Comparison of ENCODE assay signal across 21 cellular contexts in the genomic region with DNA sequence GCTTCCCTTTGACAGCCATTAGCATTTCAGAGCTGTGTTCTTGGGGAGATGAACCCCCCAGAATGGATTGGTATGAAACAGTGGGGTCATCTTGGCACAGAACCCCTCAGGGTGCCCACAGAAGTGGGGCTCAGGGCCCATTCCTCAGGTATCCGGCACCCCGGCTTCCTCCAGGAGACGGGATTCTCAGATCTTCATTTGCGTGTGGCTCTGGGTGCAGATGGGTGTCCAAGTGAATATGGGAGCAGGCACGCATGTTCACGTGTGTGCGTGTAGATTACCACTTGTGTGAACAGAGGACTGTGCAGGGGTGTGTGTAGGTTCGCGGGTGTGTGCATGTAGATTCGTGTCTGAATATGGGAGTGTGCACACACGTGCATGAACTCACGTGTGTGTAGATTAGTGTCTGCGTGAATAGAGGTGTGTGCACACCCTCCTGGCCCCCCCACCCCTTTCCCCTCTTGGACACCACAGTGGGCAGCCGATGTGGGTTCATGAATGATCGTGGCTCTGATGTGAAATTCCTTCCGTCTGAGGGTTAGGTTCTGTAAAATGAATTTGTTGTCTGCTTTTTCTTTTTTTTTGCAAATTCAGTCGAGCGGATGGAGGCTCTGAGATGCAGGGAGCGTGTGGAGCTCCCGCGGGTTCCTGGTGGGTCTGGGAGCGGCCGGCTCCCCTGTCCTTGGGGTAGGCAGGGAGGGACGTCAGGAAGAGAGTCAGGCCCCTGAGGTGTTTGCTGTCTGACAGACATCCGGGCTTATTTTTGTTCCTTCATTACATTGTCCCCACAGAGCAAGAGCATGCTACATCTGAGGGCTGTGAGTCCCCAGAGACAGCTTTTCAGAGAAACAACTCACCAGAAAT. TPM values are rescaled to one million over a fixed set of nuclear protein-coding genes. Genes with fewer than 3 reads are reported as not detected.
DNase-seq lines count a peak whose midpoint lies in the region; ATAC-seq and TF ChIP-seq lines count a peak whose summit lies in the region.
"Had no signal": no experiment of that assay in that cellular context is flagged by ENCODE, and none has a peak within 500 bp of the region (broad histone marks: within the 10 kb centered on the region; RNA-seq: fewer than 3 reads in every experiment).

No MANE protein-coding gene starts in this region.

- no peak overlapping the region for H3K4me3 ChIP-seq in Peyer's patch
- H3K4me3 ChIP-seq in neural cell (ENCODE audit: low read length), result peak overlapping the region; percentile 18
- no peak overlapping the region for H3K4me3 ChIP-seq in aorta (ENCODE audit: low read length in 2 of 2)
- no peak overlapping the region for H3K4me3 ChIP-seq in esophagus muscularis mucosa
- H3K4me3 ChIP-seq: esophagus squamous epithelium, gastrocnemius medialis, upper lobe of left lung had no signal

- no peak overlapping the region for H3K27ac ChIP-seq in Peyer's patch
- H3K27ac ChIP-seq in neural cell (ENCODE audit: low read length), result peak overlapping the region; percentile 12
- no peak overlapping the region for H3K27ac ChIP-seq in aorta (ENCODE audit: low read depth in 1 of 2, low read length in 2 of 2)
- H3K27ac ChIP-seq in esophagus muscularis mucosa (replicated peaks in 1 of 4), result no peak overlapping the region
- H3K27ac ChIP-seq: esophagus squamous epithelium, gastrocnemius medialis, upper lobe of left lung, VCaP had no signal

- no peaks in the 10 kb centered on the region for H3K36me3 Mint-ChIP-seq in activated naive CD4-positive, alpha-beta T cell treated with anti-CD3 and anti-CD28 coated beads, Interleukin-2, amount 10 ng/mL, durations not matched to agents 7 days and 5 days
- H3K36me3 Mint-ChIP-seq in activated naive CD4-positive, alpha-beta T cell treated with anti-CD3 and anti-CD28 coated beads for 36 hours (ENCODE audit: low read depth), result no peaks in the 10 kb centered on the region
- H3K36me3 Mint-ChIP-seq: activated naive CD8-positive, alpha-beta T cell treated with anti-CD3 and anti-CD28 coated beads for 36 hours; CD4-positive, CD25-positive, alpha-beta regulatory T cell; IgD-negative memory B cell had no signal

- H3K9me3 ChIP-seq in Peyer's patch (no peaks in the 10 kb centered on the region), neural cell (ENCODE audit: low read length) (no peaks in the 10 kb centered on the region), aorta (ENCODE audit: control insufficient read depth, low read length) (no peaks in the 10 kb centered on the region), esophagus muscularis mucosa (peaks cover 0 to 3% (median 2%) of the 10 kb centered on the region in 4 donors)
- H3K9me3 ChIP-seq: esophagus squamous epithelium, gastrocnemius medialis, upper lobe of left lung had no signal

- WGBS in aorta, 2 donors, result 80 to 81% methylated on average over 25 of the region's 25 CpGs
- WGBS in esophagus muscularis mucosa, result 79% methylated on average over 24 of the region's 25 CpGs

- ATAC-seq in aorta (ENCODE audit: low FRiP score), result no peak
- ATAC-seq: gastrocnemius medialis had no signal

- H3K79me2 ChIP-seq in neural cell (replicated peaks; ENCODE audit: insufficient read depth, low read length), result peaks cover 41% of the 10 kb centered on the region

- no peak overlapping the region for H2AFZ ChIP-seq in neural cell (ENCODE audit: low read depth, low read length)

- H3K4me2 ChIP-seq in neural cell (ENCODE audit: low read length), result no peak overlapping the region

- peak; percentile 16 for DNase-seq in activated naive CD4-positive, alpha-beta T cell treated with anti-CD3 and anti-CD28 coated beads, Interleukin-2, amount 10 ng/mL, durations not matched to agents 7 days and 5 days
- no peak for DNase-seq in activated naive CD4-positive, alpha-beta T cell treated with anti-CD3 and anti-CD28 coated beads for 36 hours
- DNase-seq in Peyer's patch, result peak in 2 of 3 donors; percentile 8 to 21
- peak; percentile 24 to 53 for DNase-seq in aorta
- no peak for DNase-seq in erythroblast (lab: John Stamatoyannopoulos, UW)
- DNase-seq in esophagus muscularis mucosa (ENCODE audit: extremely low spot score), result no peak
- DNase-seq: activated naive CD8-positive, alpha-beta T cell treated with anti-CD3 and anti-CD28 coated beads for 36 hours; CD4-positive, CD25-positive, alpha-beta regulatory T cell; effector CD8-positive, alpha-beta T cell; esophagus squamous epithelium; gastrocnemius medialis; NCI-H1105; NK-92 treated with Interleukin-12 subunit alpha and Interleukin-12 subunit beta, amount 100 ng/mL, for 24 hours; occipital lobe; stimulated activated CD4-positive, alpha-beta T cell treated with anti-CD3 and anti-CD28 coated beads, Interleukin-12 subunit alpha, Interleukin-12 subunit beta, amount 100 ng/mL, for 4 hours; T-helper 2 cell had no signal

- no peaks in the 10 kb centered on the region for H3K4me1 Mint-ChIP-seq in activated naive CD4-positive, alpha-beta T cell treated with anti-CD3 and anti-CD28 coated beads, Interleukin-2, amount 10 ng/mL, durations not matched to agents 7 days and 5 days
- H3K4me1 Mint-ChIP-seq in activated naive CD4-positive, alpha-beta T cell treated with anti-CD3 and anti-CD28 coated beads for 36 hours (ENCODE audit: low read depth), result no peaks in the 10 kb centered on the region
- H3K4me1 Mint-ChIP-seq: activated naive CD8-positive, alpha-beta T cell treated with anti-CD3 and anti-CD28 coated beads for 36 hours; CD4-positive, CD25-positive, alpha-beta regulatory T cell had no signal

- H3K27me3 Mint-ChIP-seq in activated naive CD4-positive, alpha-beta T cell treated with anti-CD3 and anti-CD28 coated beads, Interleukin-2, amount 10 ng/mL, durations not matched to agents 7 days and 5 days, result peaks cover 30% of the 10 kb centered on the region
- H3K27me3 Mint-ChIP-seq in activated naive CD4-positive, alpha-beta T cell treated with anti-CD3 and anti-CD28 coated beads for 36 hours (ENCODE audit: low read depth), result peaks cover 10% of the 10 kb centered on the region

- TF ChIP-seq EP300 in neural cell (conservative IDR thresholded peaks at IDR 0.05; ENCODE audit: poor library complexity, severe bottlenecking), result no peak
- no peak for TF ChIP-seq EP300 in esophagus muscularis mucosa (IDR thresholded peaks at IDR 0.05)

- no peak for TF ChIP-seq CTCF in Peyer's patch (IDR thresholded peaks at IDR 0.05)
- TF ChIP-seq CTCF in neural cell (IDR thresholded peaks at IDR 0.05; ENCODE audit: poor library complexity, severe bottlenecking), result no peak
- TF ChIP-seq CTCF in esophagus muscularis mucosa (IDR thresholded peaks at IDR 0.05), result no peak

- H3K36me3 ChIP-seq in Peyer's patch (no peaks in the 10 kb centered on the region), neural cell (ENCODE audit: insufficient read depth, low read length) (no peaks in the 10 kb centered on the region), aorta (ENCODE audit: control insufficient read depth in 1 of 2, insufficient read depth in 2 of 2, low read length in 1 of 2) (no peaks in the 10 kb centered on the region), esophagus muscularis mucosa (no peaks in the 10 kb centered on the region)
- H3K36me3 ChIP-seq: esophagus squamous epithelium, gastrocnemius medialis, upper lobe of left lung had no signal

- H3K9me2 ChIP-seq in neural cell (ENCODE audit: insufficient read depth, low read length), result no peaks in the 10 kb centered on the region

- H3F3A ChIP-seq in neural cell (ENCODE audit: insufficient read depth, low read length, poor library complexity, severe bottlenecking), result no peaks in the 10 kb centered on the region

- no peak for TF ChIP-seq RAD21 in neural cell (conservative IDR thresholded peaks at IDR 0.05)

- CTCF ChIA-PET in activated naive CD4-positive, alpha-beta T cell treated with anti-CD3 and anti-CD28 coated beads, Interleukin-2, amount 10 ng/mL, durations not matched to agents 7 days and 5 days (lab: Charles Lee), result no interaction called here
- CTCF ChIA-PET in activated naive CD4-positive, alpha-beta T cell treated with anti-CD3 and anti-CD28 coated beads for 36 hours (lab: Charles Lee), result interaction anchor here (0.5 kb wide), 1 partner anchor 668 kb away, joined by 5 read pairs; no protein-coding TSS in a partner anchor

- H3K9ac ChIP-seq in neural cell (ENCODE audit: low read length), result peak overlapping the region; percentile 26

- H3K4me3 Mint-ChIP-seq in activated naive CD4-positive, alpha-beta T cell treated with anti-CD3 and anti-CD28 coated beads, Interleukin-2, amount 10 ng/mL, durations not matched to agents 7 days and 5 days, result no peak overlapping the region
- H3K4me3 Mint-ChIP-seq in activated naive CD4-positive, alpha-beta T cell treated with anti-CD3 and anti-CD28 coated beads for 36 hours, result no peak overlapping the region
- H3K4me3 Mint-ChIP-seq: activated naive CD8-positive, alpha-beta T cell treated with anti-CD3 and anti-CD28 coated beads for 36 hours; CD4-positive, CD25-positive, alpha-beta regulatory T cell; IgD-negative memory B cell had no signal

- no peak overlapping the region for H3K27ac Mint-ChIP-seq in activated naive CD4-positive, alpha-beta T cell treated with anti-CD3 and anti-CD28 coated beads, Interleukin-2, amount 10 ng/mL, durations not matched to agents 7 days and 5 days
- H3K27ac Mint-ChIP-seq in activated naive CD4-positive, alpha-beta T cell treated with anti-CD3 and anti-CD28 coated beads for 36 hours, result no peak overlapping the region
- H3K27ac Mint-ChIP-seq: activated naive CD8-positive, alpha-beta T cell treated with anti-CD3 and anti-CD28 coated beads for 36 hours had no signal

- intact Hi-C loops in activated naive CD4-positive, alpha-beta T cell treated with anti-CD3 and anti-CD28 coated beads for 36 hours (cut with micrococcal nuclease), result no loop called here
- intact Hi-C loops in aorta (cut with DNase I), result no loop called here
- intact Hi-C loops in esophagus muscularis mucosa (cut with DNase I), result no loop called here

- TF ChIP-seq POLR2A in Peyer's patch (IDR thresholded peaks at IDR 0.05) (no peak), erythroblast (IDR thresholded peaks at IDR 0.05; ENCODE audit: low read length) (no peak), esophagus muscularis mucosa (IDR thresholded peaks at IDR 0.05; ENCODE audit: low read depth) (no peak)

- no peaks in the 10 kb centered on the region for H3K27me3 ChIP-seq in Peyer's patch
- H3K27me3 ChIP-seq in neural cell (ENCODE audit: insufficient read depth, low read depth, low read length), result no peaks in the 10 kb centered on the region
- no peaks in the 10 kb centered on the region for H3K27me3 ChIP-seq in aorta (ENCODE audit: control insufficient read depth in 1 of 2, insufficient read depth in 2 of 2, low read length in 1 of 2)
- H3K27me3 ChIP-seq in esophagus muscularis mucosa, result peaks cover 0 to 81% (median 13%) of the 10 kb centered on the region in 4 donors

- no peaks in the 10 kb centered on the region for H4K20me1 ChIP-seq in neural cell (ENCODE audit: insufficient read depth)

- H3K9me3 Mint-ChIP-seq in activated naive CD4-positive, alpha-beta T cell treated with anti-CD3 and anti-CD28 coated beads, Interleukin-2, amount 10 ng/mL, durations not matched to agents 7 days and 5 days, result no peaks in the 10 kb centered on the region
- no peaks in the 10 kb centered on the region for H3K9me3 Mint-ChIP-seq in activated naive CD4-positive, alpha-beta T cell treated with anti-CD3 and anti-CD28 coated beads for 36 hours
- H3K9me3 Mint-ChIP-seq: activated naive CD8-positive, alpha-beta T cell treated with anti-CD3 and anti-CD28 coated beads for 36 hours had no signal

- H3K4me1 ChIP-seq in Peyer's patch (no peaks in the 10 kb centered on the region), aorta (ENCODE audit: control insufficient read depth in 1 of 2, insufficient read depth in 2 of 2, low read length in 2 of 2) (no peaks in the 10 kb centered on the region), esophagus muscularis mucosa (no peaks in the 10 kb centered on the region)
- H3K4me1 ChIP-seq: esophagus squamous epithelium, gastrocnemius medialis, upper lobe of left lung had no signal

RNA-seq across cellular contexts. Expression of a gene that starts 7.4 kb away (rescaled TPM):
- total RNA-seq in activated naive CD4-positive, alpha-beta T cell treated with anti-CD3 and anti-CD28 coated beads for 36 hours, result not detected
- total RNA-seq in Peyer's patch, result under 1 TPM in 1 of 4 donors, not detected in 3; 0.80 TPM
- 11.8 and 13.9 TPM in 2 replicates for polyA plus RNA-seq in neural cell
- 14.5 and 15.8 TPM in 2 replicates for polyA minus RNA-seq in neural cell
- 1 to 10 TPM; 1.2 to 4.8 TPM for total RNA-seq in aorta
- polyA plus RNA-seq in aorta, result under 1 TPM in 1 of 2 donors, not detected in 1; 0.13 TPM
- 1 to 10 TPM in 3 of 4 donors, under 1 TPM in 1; 0.86 to 3.3 (median 1.9) TPM for total RNA-seq in esophagus muscularis mucosa
- total RNA-seq: CD4-positive, CD25-positive, alpha-beta regulatory T cell; myocyte had no signal
- polyA plus RNA-seq: CD4-positive, CD25-positive, alpha-beta regulatory T cell had no signal

Comparison
In these comparisons a context has a peak if more than half of its experiments do, and no peak if none do; other contexts are left out.
1. DNase-seq: peak in activated naive CD4-positive, alpha-beta T cell treated with anti-CD3 and anti-CD28 coated beads, Interleukin-2, amount 10 ng/mL, durations not matched to agents 7 days and 5 days (single experiment), Peyer's patch (2 of 3) and aorta (2 of 2); none in activated naive CD4-positive, alpha-beta T cell treated with anti-CD3 and anti-CD28 coated beads for 36 hours (single experiment), erythroblast (0 of 2) and esophagus muscularis mucosa (single experiment).